ENCODE assay signal across 2 cellular contexts in genomic region chr18:55868909-55869308, GRCh38.
TF ChIP-seq lines count a peak whose summit lies in the region.

No MANE protein-coding gene starts in this region.

TF ChIP-seq in SK-N-SH treated with all-trans-retinoic acid at 6 μM for 48 hours, 23 proteins besides CTCF, POLR2A, EP300 and RAD21:
- TF ChIP-seq CREB5 (CRISPR knock-in tag; IDR thresholded peaks at IDR 0.05; ENCODE audit: low read depth) (no peak), ESRRG (CRISPR knock-in tag; IDR thresholded peaks at IDR 0.05) (no peak), ZC3H10 (CRISPR knock-in tag; IDR thresholded peaks at IDR 0.05) (no peak)
TF ChIP-seq in SK-N-SH treated with all-trans-retinoic acid at 6 μM for 48 hours: peak in this region for 0.

TF ChIP-seq in SK-N-SH, 30 proteins besides CTCF, POLR2A, EP300 and RAD21 (continued from another document):
- no peak for TF ChIP-seq TAF1 (IDR thresholded peaks at IDR 0.05; ENCODE audit: borderline replicate concordance, low read depth, low read length)
- no peak for TF ChIP-seq NRF1 (IDR thresholded peaks at IDR 0.05; ENCODE audit: low read depth, low read length)
- TF ChIP-seq NFIC (IDR thresholded peaks at IDR 0.05; ENCODE audit: borderline replicate concordance), result no peak
